In the genomic region with DNA sequence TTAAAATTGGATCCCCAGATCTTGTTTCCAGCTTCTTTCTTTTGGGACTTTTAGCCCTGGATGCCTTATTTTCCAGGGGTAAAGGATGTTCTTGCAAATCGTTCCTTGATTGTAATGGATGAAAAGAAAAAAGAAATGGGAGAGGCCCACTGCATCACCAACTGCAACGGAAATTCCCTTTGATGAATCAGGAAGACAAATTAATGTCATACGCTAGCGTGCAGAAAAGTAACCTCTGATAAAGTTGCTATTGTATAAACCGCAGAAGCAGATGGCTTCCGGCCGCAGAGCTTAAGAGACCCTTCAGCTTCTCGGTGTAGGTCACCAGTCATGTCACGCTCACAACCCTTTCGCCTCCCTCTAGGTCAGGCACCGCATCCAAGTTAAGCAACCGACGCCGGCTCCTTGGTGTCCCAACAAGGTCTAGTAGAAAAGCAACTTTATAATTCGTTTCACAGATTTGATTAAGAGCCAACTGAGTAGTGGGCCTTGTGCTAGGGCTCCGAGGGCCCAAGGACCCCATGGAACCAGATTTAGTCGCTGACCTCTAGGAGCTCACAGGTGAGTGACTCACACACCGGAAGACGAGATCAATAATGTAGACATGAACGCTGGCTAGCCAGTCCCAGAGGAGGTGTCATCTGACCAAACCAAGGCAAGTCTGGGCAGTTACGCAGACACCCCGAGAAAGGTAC, we compare ENCODE assay signal across 8 cellular contexts. TPM values are rescaled to one million over a fixed set of nuclear protein-coding genes. Genes with fewer than 3 reads are reported as not detected.
A peak's percentile ranks its signal among the peaks of the same experiment; 100 is the strongest.
DNase-seq lines count a peak whose midpoint lies in the region; ATAC-seq, FAIRE-seq and TF ChIP-seq lines count a peak whose summit lies in the region.

No MANE protein-coding gene starts in this region.

- H3K9me2 ChIP-seq in GM23248 (ENCODE audit: insufficient read depth): no peaks in the 10 kb centered on the region

- TF ChIP-seq POLR2A in HepG2 (IDR thresholded peaks at IDR 0.05; ENCODE audit: insufficient read depth in 1 of 2, low read depth in 2 of 2, low read length in 2 of 2): peak; percentile 73 to 84

- peak; percentile 71 for ATAC-seq in HepG2

- H3K4me2 ChIP-seq in GM23248 (ENCODE audit: unreplicated experiment): peak overlapping the region; percentile 96
- H3K4me2 ChIP-seq in HepG2 (ENCODE audit: low read depth, low read length): peak overlapping the region; percentile 78

- 0 out of 4 replicates have a peak, but pooled peaks of 1 of the 2 experiments have one; percentile 23 for TF ChIP-seq EP300 in HepG2 (IDR thresholded peaks at IDR 0.05; ENCODE audit: low read depth in 2 of 2, low read length in 2 of 2)
- peak; percentile 13; the same call in 1 of the 2 replicates for TF ChIP-seq EP300 in HepG2 (CRISPR knock-in tag; IDR thresholded peaks at IDR 0.05; ENCODE audit: borderline replicate concordance)

- 0 to 2% methylated on average over 22 of the region's 22 CpGs for WGBS in GM23248 (ENCODE audit: low coverage in 1 of 2, low lambda C conversion rate in 2 of 2, missing lambda C conversion rate in 2 of 2), 2 experiments
- 1% methylated on average over 21 of the region's 22 CpGs for WGBS in HepG2 (ENCODE audit: low lambda C conversion rate)

- POLR2A ChIA-PET in HepG2 (lab: Yijun Ruan, JAX): interaction anchor here (0.6 to 3.3 kb wide), 6 partner anchors 9 to 1010 kb away, joined by 3 to 18 read pairs (median 6); partner anchors contain the start of gene UBE2L6

- intact Hi-C loops in HepG2 (cut with micrococcal nuclease; ENCODE audit: unreplicated experiment): loop anchor here (1.0 kb wide), 2 partner anchors 41 to 52 kb away; no protein-coding TSS in a partner anchor

- H3K4me1 ChIP-seq in GM23248 (ENCODE audit: insufficient read depth): peaks cover 49% of the 10 kb centered on the region
- H3K4me1 ChIP-seq in HepG2 (ENCODE audit: insufficient read depth, low read length): peaks cover 41% of the 10 kb centered on the region

- H2AFZ ChIP-seq in GM23248: peak overlapping the region; percentile 80; the same call in 1 of the 2 replicates
- H2AFZ ChIP-seq in HepG2 (ENCODE audit: low read length): peak overlapping the region; percentile 59

- H3K27me3 ChIP-seq in GM23248 (replicated peaks; ENCODE audit: insufficient read depth) (no peaks in the 10 kb centered on the region), HepG2 (ENCODE audit: control insufficient read depth in 1 of 2, insufficient read depth in 2 of 2, low read length in 2 of 2) (no peaks in the 10 kb centered on the region)

- in situ Hi-C loops in GM23248 (cut with MboI): no loop called here
- in situ Hi-C loops in HepG2 (cut with HindIII; ENCODE audit: extremely low pct_ligation_motif_present, low pct_unique_long_range_greater_than_20kb): no loop called here

- no peaks in the 10 kb centered on the region for H4K20me1 ChIP-seq in GM23248 (ENCODE audit: insufficient read depth)
- H4K20me1 ChIP-seq in HepG2 (ENCODE audit: insufficient read depth, low read length): peaks cover 24% of the 10 kb centered on the region

- no peak for TF ChIP-seq RAD21 in HepG2 (CRISPR knock-in tag; IDR thresholded peaks at IDR 0.05)

- TF ChIP-seq CTCF in VCaP (conservative IDR thresholded peaks at IDR 0.05) (no peak), HepG2 (CRISPR knock-in tag; IDR thresholded peaks at IDR 0.05) (no peak)

- H3K4me3 ChIP-seq in GM23248: peak overlapping the region; percentile 97
- peak overlapping the region; percentile 74 to 98 (median 82) for H3K4me3 ChIP-seq in HepG2 (replicated peaks in 1 of 3; ENCODE audit: insufficient read depth in 1 of 3, low read depth in 2 of 3, low read length in 3 of 3)

- H3K36me3 ChIP-seq in GM23248 (ENCODE audit: low read depth): peaks cover 8% of the 10 kb centered on the region; the same call in 1 of the 2 replicates
- no peaks in the 10 kb centered on the region for H3K36me3 ChIP-seq in HepG2 (replicated peaks in 1 of 2; ENCODE audit: control insufficient read depth in 1 of 2, insufficient read depth in 2 of 2, low read length in 2 of 2)

- H3K79me2 ChIP-seq in GM23248 (ENCODE audit: insufficient read depth): peaks cover 56% of the 10 kb centered on the region
- peaks cover 36% of the 10 kb centered on the region for H3K79me2 ChIP-seq in HepG2 (ENCODE audit: insufficient read depth, low read length)

- FAIRE-seq in HepG2 (lab: Jason Lieb, UNC): no peak

- DNase-seq in GM04503 (ENCODE audit: low read depth) (peak; percentile 56), GM23248 (peak; percentile 95), Kasumi-1 (lab: John Stamatoyannopoulos, UW) (peak; percentile 85 to 87), HepG2 (ENCODE audit: low spot score) (peak; percentile 33), NCI-H128 (lab: John Stamatoyannopoulos, UW; ENCODE audit: unreplicated experiment) (no peak)
- peak; percentile 83 for DNase-seq in central memory CD4-positive, alpha-beta T cell
- peak; percentile 46 to 73 (median 67) for DNase-seq in stimulated activated CD4-positive, alpha-beta T cell treated with anti-CD3 and anti-CD28 coated beads, TNF-alpha, amount 100 ng/mL, for 24 hours (ENCODE audit: low read depth in 3 of 3)

- H3K9ac ChIP-seq in GM23248 (peak overlapping the region; percentile 100), HepG2 (ENCODE audit: insufficient read depth, low read depth, low read length) (peak overlapping the region; percentile 100)

- BruUV-seq in HepG2 (replicated peaks; lab: Mats Ljungman, UMichigan): TSS peak; percentile 76

- H3K9me3 ChIP-seq in GM23248 (ENCODE audit: low read depth): no peaks in the 10 kb centered on the region
- no peaks in the 10 kb centered on the region for H3K9me3 ChIP-seq in HepG2 (ENCODE audit: low read length)

- H3K27ac ChIP-seq in GM23248 (peak overlapping the region; percentile 99), VCaP (peak overlapping the region; percentile 99), HepG2 (ENCODE audit: extremely low read length, insufficient read depth, low read length) (peak overlapping the region; percentile 99)

- CTCF ChIA-PET in HepG2 (lab: Yijun Ruan, JAX; ENCODE audit: low intra/inter-chr PET ratio, low total read pairs): interaction anchor here (1.8 kb wide), 1 partner anchor 211 kb away, joined by 4 read pairs; no protein-coding TSS in a partner anchor

- H3F3A ChIP-seq in GM23248 (ENCODE audit: insufficient read depth): peaks cover 62% of the 10 kb centered on the region

RNA-seq across cellular contexts. Expression of gene ZFP91, which starts 1.3 kb away (rescaled TPM):
- total RNA-seq in GM23248 (2014; rRNA removed; shearing (Covaris generic)): 58.8 and 59.0 TPM in 2 replicates
- 20.8 and 21.4 TPM in 2 replicates for polyA plus RNA-seq in GM23248 (2016; fragmentation: Nextera tagmentation; extraction: Ambion mirVana)
- total RNA-seq in HepG2 (2016; rRNA removed; fragmentation: Illumina TruSeq; extraction: Trizol): 38.6 and 48.5 TPM in 2 replicates
- 4.6 and 4.8 TPM in 2 replicates for total RNA-seq in HepG2 (2016; cell fraction: cytosol; rRNA removed; fragmentation: Illumina TruSeq; extraction: Trizol; ENCODE audit: low read depth)
- total RNA-seq in HepG2 (2016; cell fraction: insoluble cytoplasmic fraction; rRNA removed; fragmentation: Illumina TruSeq; extraction: Trizol): 38.4 and 45.8 TPM in 2 replicates
- total RNA-seq in HepG2 (2016; cell fraction: membrane; rRNA removed; fragmentation: Illumina TruSeq; extraction: Trizol): 26.4 and 28.6 TPM in 2 replicates
- total RNA-seq in HepG2 (2016; cell fraction: nucleus; rRNA removed; fragmentation: Illumina TruSeq; extraction: Trizol): 39.6 and 42.4 TPM in 2 replicates
- polyA plus RNA-seq in HepG2 (2011; rRNA removed): 10.9 and 13.5 TPM in 2 replicates
- polyA plus RNA-seq in HepG2 (2011; cell fraction: cytosol; rRNA removed): 6.3 and 10.1 TPM in 2 replicates
- polyA plus RNA-seq in HepG2 (2011; cell fraction: nucleus; rRNA removed): 9.4 and 11.5 TPM in 2 replicates
- polyA plus RNA-seq in HepG2 (2012): 14.2 and 16.4 TPM in 2 replicates
- polyA plus RNA-seq in HepG2 (2016; cell fraction: cytosol; fragmentation: Illumina TruSeq; extraction: Trizol; ENCODE audit: low read depth): 2.6 and 2.8 TPM in 2 replicates
- polyA plus RNA-seq in HepG2 (2016; cell fraction: insoluble cytoplasmic fraction; fragmentation: Illumina TruSeq; extraction: Trizol; ENCODE audit: low read depth): 39.1 and 39.4 TPM in 2 replicates
- 12.9 and 14.8 TPM in 2 replicates for polyA plus RNA-seq in HepG2 (2016; cell fraction: membrane; fragmentation: Illumina TruSeq; extraction: Trizol; ENCODE audit: low read depth)
- 42.3 and 45.0 TPM in 2 replicates for polyA plus RNA-seq in HepG2 (2016; cell fraction: nucleus; fragmentation: Illumina TruSeq; extraction: Trizol; ENCODE audit: insufficient read depth, low read depth)
- polyA minus RNA-seq in HepG2 (2011; rRNA and poly(A)+ RNA removed; ENCODE audit: low replicate concordance): 11.3 and 31.2 TPM in 2 replicates
- 12.8 and 13.7 TPM in 2 replicates for polyA minus RNA-seq in HepG2 (2011; cell fraction: cytosol; rRNA and poly(A)+ RNA removed)
- 38.5 and 43.5 TPM in 2 replicates for polyA minus RNA-seq in HepG2 (2011; cell fraction: nucleus; rRNA and poly(A)+ RNA removed)

RNA-seq across cellular contexts. Expression of gene LPXN, which starts 1.9 kb away (rescaled TPM):
- 164 and 169 TPM in 2 replicates for total RNA-seq in GM23248 (2014; rRNA removed; shearing (Covaris generic))
- 134 and 139 TPM in 2 replicates for polyA plus RNA-seq in GM23248 (2016; fragmentation: Nextera tagmentation; extraction: Ambion mirVana)
- total RNA-seq in HepG2 (2016; rRNA removed; fragmentation: Illumina TruSeq; extraction: Trizol): 0.90 and 1.7 TPM in 2 replicates
- total RNA-seq in HepG2 (2016; cell fraction: cytosol; rRNA removed; fragmentation: Illumina TruSeq; extraction: Trizol; ENCODE audit: low read depth): 0.81 and 0.88 TPM in 2 replicates
- total RNA-seq in HepG2 (2016; cell fraction: insoluble cytoplasmic fraction; rRNA removed; fragmentation: Illumina TruSeq; extraction: Trizol): 1.2 and 1.6 TPM in 2 replicates
- 1.00 and 1.0 TPM in 2 replicates for total RNA-seq in HepG2 (2016; cell fraction: membrane; rRNA removed; fragmentation: Illumina TruSeq; extraction: Trizol)
- total RNA-seq in HepG2 (2016; cell fraction: nucleus; rRNA removed; fragmentation: Illumina TruSeq; extraction: Trizol): 2.7 and 3.1 TPM in 2 replicates
- 3.5 and 4.5 TPM in 2 replicates for polyA plus RNA-seq in HepG2 (2011; rRNA removed)
- 2.2 and 2.3 TPM in 2 replicates for polyA plus RNA-seq in HepG2 (2011; cell fraction: cytosol; rRNA removed)
- 8.0 and 10.5 TPM in 2 replicates for polyA plus RNA-seq in HepG2 (2011; cell fraction: nucleus; rRNA removed)
- 1.6 and 2.2 TPM in 2 replicates for polyA plus RNA-seq in HepG2 (2012)
- polyA plus RNA-seq in HepG2 (2016; cell fraction: cytosol; fragmentation: Illumina TruSeq; extraction: Trizol; ENCODE audit: low read depth): 0.48 and 0.66 TPM in 2 replicates
- polyA plus RNA-seq in HepG2 (2016; cell fraction: insoluble cytoplasmic fraction; fragmentation: Illumina TruSeq; extraction: Trizol; ENCODE audit: low read depth): 1.7 TPM in 2 replicates
- 1.1 and 1.2 TPM in 2 replicates for polyA plus RNA-seq in HepG2 (2016; cell fraction: membrane; fragmentation: Illumina TruSeq; extraction: Trizol; ENCODE audit: low read depth)
- 5.5 and 6.2 TPM in 2 replicates for polyA plus RNA-seq in HepG2 (2016; cell fraction: nucleus; fragmentation: Illumina TruSeq; extraction: Trizol; ENCODE audit: insufficient read depth, low read depth)
- 3.6 and 4.9 TPM in 2 replicates for polyA minus RNA-seq in HepG2 (2011; rRNA and poly(A)+ RNA removed; ENCODE audit: low replicate concordance)
- polyA minus RNA-seq in HepG2 (2011; cell fraction: cytosol; rRNA and poly(A)+ RNA removed): 0.79 and 1.2 TPM in 2 replicates
- 5.9 and 9.4 TPM in 2 replicates for polyA minus RNA-seq in HepG2 (2011; cell fraction: nucleus; rRNA and poly(A)+ RNA removed)

RNA-seq across cellular contexts. Expression of gene CNTF, which starts 44.9 kb away (rescaled TPM):
- total RNA-seq in GM23248 (2014; rRNA removed; shearing (Covaris generic)): 1.6 and 3.9 TPM in 2 replicates
- polyA plus RNA-seq in GM23248 (2016; fragmentation: Nextera tagmentation; extraction: Ambion mirVana): 0.23 and 0.46 TPM in 2 replicates
- 1.5 and 2.3 TPM in 2 replicates for total RNA-seq in HepG2 (2016; rRNA removed; fragmentation: Illumina TruSeq; extraction: Trizol)
- not detected in 2 replicates for total RNA-seq in HepG2 (2016; cell fraction: cytosol; rRNA removed; fragmentation: Illumina TruSeq; extraction: Trizol; ENCODE audit: low read depth)
- 1.2 and 3.0 TPM in 2 replicates for total RNA-seq in HepG2 (2016; cell fraction: insoluble cytoplasmic fraction; rRNA removed; fragmentation: Illumina TruSeq; extraction: Trizol)
- 0.59 and 0.71 TPM in 2 replicates for total RNA-seq in HepG2 (2016; cell fraction: membrane; rRNA removed; fragmentation: Illumina TruSeq; extraction: Trizol)
- total RNA-seq in HepG2 (2016; cell fraction: nucleus; rRNA removed; fragmentation: Illumina TruSeq; extraction: Trizol): 9.6 and 10.8 TPM in 2 replicates
- polyA plus RNA-seq in HepG2 (2011; rRNA removed): 0.47 and 0.51 TPM in 2 replicates
- 0.07 and 0.14 TPM in 2 replicates for polyA plus RNA-seq in HepG2 (2011; cell fraction: cytosol; rRNA removed)
- 2.1 and 2.4 TPM in 2 replicates for polyA plus RNA-seq in HepG2 (2011; cell fraction: nucleus; rRNA removed)
- 0.43 and 0.69 TPM in 2 replicates for polyA plus RNA-seq in HepG2 (2012)
- polyA plus RNA-seq in HepG2 (2016; cell fraction: cytosol; fragmentation: Illumina TruSeq; extraction: Trizol; ENCODE audit: low read depth): 0.10 and 0.24 TPM in 2 replicates
- 0.83 and 1.1 TPM in 2 replicates for polyA plus RNA-seq in HepG2 (2016; cell fraction: insoluble cytoplasmic fraction; fragmentation: Illumina TruSeq; extraction: Trizol; ENCODE audit: low read depth)
- polyA plus RNA-seq in HepG2 (2016; cell fraction: membrane; fragmentation: Illumina TruSeq; extraction: Trizol; ENCODE audit: low read depth): 0.34 and 0.45 TPM in 2 replicates
- 4.5 and 5.7 TPM in 2 replicates for polyA plus RNA-seq in HepG2 (2016; cell fraction: nucleus; fragmentation: Illumina TruSeq; extraction: Trizol; ENCODE audit: insufficient read depth, low read depth)
- polyA minus RNA-seq in HepG2 (2011; rRNA and poly(A)+ RNA removed; ENCODE audit: low replicate concordance): 3.9 and 7.2 TPM in 2 replicates
- polyA minus RNA-seq in HepG2 (2011; cell fraction: cytosol; rRNA and poly(A)+ RNA removed): not detected in 2 replicates
- 26.9 and 30.3 TPM in 2 replicates for polyA minus RNA-seq in HepG2 (2011; cell fraction: nucleus; rRNA and poly(A)+ RNA removed)

Comparison
In these comparisons a context has a peak if more than half of its experiments do, and no peak if none do; other contexts are left out.
1. RNA of gene LPXN, which starts 1.9 kb away (total RNA-seq): 164 to 169 TPM in GM23248; 0.81 to 3.1 TPM in HepG2; every median in the first group is over 10 times any median in the second.
2. Peak in every context shown above with its lines, with median percentiles within 50 percentile points of each other: H3K27ac ChIP-seq.